ENCODE assay signal across 10 cellular contexts in genomic region chr1:111450185-111450584, GRCh38. TPM values are rescaled to one million over a fixed set of nuclear protein-coding genes. Genes with fewer than 3 reads are reported as not detected.
DNase-seq lines count a peak whose midpoint lies in the region; ATAC-seq and TF ChIP-seq lines count a peak whose summit lies in the region.
"Had no signal": no experiment of that assay in that cellular context is flagged by ENCODE, and none has a peak within 500 bp of the region (broad histone marks: within the 10 kb centered on the region; RNA-seq: fewer than 3 reads in every experiment).

No MANE protein-coding gene starts in this region.

- H3K36me3 Mint-ChIP-seq in naive thymus-derived CD4-positive, alpha-beta T cell: peaks cover 21 to 56% (median 24%) of the 10 kb centered on the region in 5 donors

- H3K4me3 ChIP-seq in AG04449 (ENCODE audit: low read depth, low read length): peak overlapping the region; percentile 95
- H3K4me3 ChIP-seq in KMS-11 (IDR thresholded peaks at IDR 0.05; ENCODE audit: insufficient read depth, low read depth, low read length): peak overlapping the region; percentile 22
- peak overlapping the region; percentile 95 for H3K4me3 ChIP-seq in coronary artery
- H3K4me3 ChIP-seq in naive thymus-derived CD4-positive, alpha-beta T cell (ENCODE audit: low read length): peak overlapping the region; percentile 89

- intact Hi-C loops in naive thymus-derived CD4-positive, alpha-beta T cell (cut with micrococcal nuclease): no loop called here

- peak overlapping the region; percentile 95 to 100 (median 99) for H3K27ac Mint-ChIP-seq in naive thymus-derived CD4-positive, alpha-beta T cell

- H3K4me3 Mint-ChIP-seq in naive thymus-derived CD4-positive, alpha-beta T cell: peak overlapping the region; percentile 97 to 100 (median 100)

- CTCF ChIA-PET in AG04449 (lab: Yijun Ruan, JAX): interaction anchor here (0.8 to 1.1 kb wide), 3 partner anchors 21 to 320 kb away, joined by 3 to 4 read pairs (median 4); no protein-coding TSS in a partner anchor
- CTCF ChIA-PET in naive thymus-derived CD4-positive, alpha-beta T cell (lab: Charles Lee): interaction anchor here (0.7 to 1.7 kb wide), 3 partner anchors 8 to 230 kb away, joined by 3 read pairs; no protein-coding TSS in a partner anchor

- peaks cover 50% of the 10 kb centered on the region for H3K79me2 ChIP-seq in KMS-11 (ENCODE audit: insufficient read depth, low read depth)

- H3K4me2 ChIP-seq in KMS-11: peak overlapping the region; percentile 81

- TF ChIP-seq CTCF in AG04449 (IDR thresholded peaks at IDR 0.05; ENCODE audit: insufficient read depth, low read length, missing control alignments): no peak
- no peak for TF ChIP-seq CTCF in KMS-11 (conservative IDR thresholded peaks at IDR 0.05; ENCODE audit: low read depth, low read length)
- no peak for TF ChIP-seq CTCF in coronary artery (IDR thresholded peaks at IDR 0.05)

- no peaks in the 10 kb centered on the region for H3K27me3 Mint-ChIP-seq in naive thymus-derived CD4-positive, alpha-beta T cell

- H3K9ac ChIP-seq in KMS-11: peak overlapping the region; percentile 88; the same call in 1 of the 2 replicates

- H4K20me1 ChIP-seq in KMS-11 (ENCODE audit: insufficient read depth): no peaks in the 10 kb centered on the region

- no peaks in the 10 kb centered on the region for H3K27me3 ChIP-seq in KMS-11 (ENCODE audit: insufficient read depth, low read depth)
- no peaks in the 10 kb centered on the region for H3K27me3 ChIP-seq in naive thymus-derived CD4-positive, alpha-beta T cell (ENCODE audit: control insufficient read depth in 2 of 2, insufficient read depth in 2 of 2, low read length in 2 of 2)

- POLR2A ChIA-PET in AG04449 (lab: Yijun Ruan, JAX): no interaction called here
- POLR2A ChIA-PET in naive thymus-derived CD4-positive, alpha-beta T cell (lab: Charles Lee): interaction anchor here (1.0 to 8.9 kb wide), 7 partner anchors 13 to 305 kb away, joined by 3 to 96 read pairs (median 6); partner anchors contain the start of gene C1orf162

- peaks cover 48 to 92% (median 85%) of the 10 kb centered on the region in 7 donors for H3K4me1 Mint-ChIP-seq in naive thymus-derived CD4-positive, alpha-beta T cell

- no peaks in the 10 kb centered on the region for H3K36me3 ChIP-seq in KMS-11 (ENCODE audit: insufficient read depth)
- peaks cover 0 to 48% (median 11%) of the 10 kb centered on the region in 3 experiments for H3K36me3 ChIP-seq in naive thymus-derived CD4-positive, alpha-beta T cell (ENCODE audit: control insufficient read depth in 2 of 3, insufficient read depth in 3 of 3, low read length in 3 of 3)

- H3K27ac ChIP-seq in KMS-11 (peak overlapping the region; percentile 48; the same call in 1 of the 2 replicates), coronary artery (no peak overlapping the region)
- H3K27ac ChIP-seq in naive thymus-derived CD4-positive, alpha-beta T cell (ENCODE audit: low read depth, low read length): peak overlapping the region; percentile 98

- H2AFZ ChIP-seq in KMS-11 (ENCODE audit: low read depth): no peak overlapping the region

- peaks cover 0 to 6% (median 0%) of the 10 kb centered on the region in 11 donors for H3K9me3 Mint-ChIP-seq in naive thymus-derived CD4-positive, alpha-beta T cell

- peaks cover 34% of the 10 kb centered on the region for H3K4me1 ChIP-seq in KMS-11 (ENCODE audit: low read depth, poor library complexity, severe bottlenecking)
- H3K4me1 ChIP-seq in naive thymus-derived CD4-positive, alpha-beta T cell (ENCODE audit: control insufficient read depth in 2 of 2, insufficient read depth in 2 of 2, low read length in 2 of 2): peaks cover 60 to 64% of the 10 kb centered on the region in 2 donors

- ATAC-seq in naive thymus-derived CD4-positive, alpha-beta T cell: no peak
- ATAC-seq in GM21423 (IDR thresholded peaks at IDR 0.05; ENCODE audit: unreplicated experiment): no peak

- no peaks in the 10 kb centered on the region for H3K9me3 ChIP-seq in naive thymus-derived CD4-positive, alpha-beta T cell (ENCODE audit: control insufficient read depth in 2 of 3, low read length in 3 of 3)

- no peak for DNase-seq in AG04449 (ENCODE audit: low read depth, low spot score)
- no peak for DNase-seq in coronary artery (ENCODE audit: low spot score)
- no peak for DNase-seq in naive thymus-derived CD4-positive, alpha-beta T cell
- no peak for DNase-seq in retina
- no peak for DNase-seq in NCI-H82 treated with DMSO at 0.1 percent for 48 hours (lab: John Stamatoyannopoulos, UW; ENCODE audit: unreplicated experiment)
- DNase-seq in NCI-H2107 treated with DMSO at 0.1 percent for 48 hours (lab: John Stamatoyannopoulos, UW; ENCODE audit: unreplicated experiment): no peak
- DNase-seq: cerebellar nuclear complex, NCI-H2029 had no signal

RNA-seq across cellular contexts. Expression of gene ATP5PB, which starts 0.9 kb away (rescaled TPM):
- total RNA-seq in naive thymus-derived CD4-positive, alpha-beta T cell: 100 to 1,000 TPM in 2 of 5 experiments, 10 to 100 TPM in 3; 64.9 to 298 (median 98.7) TPM
- 100 to 1,000 TPM; 280 to 437 TPM for polyA plus RNA-seq in naive thymus-derived CD4-positive, alpha-beta T cell

RNA-seq across cellular contexts. Expression of gene WDR77, which starts 1.1 kb away (rescaled TPM):
- 10 to 100 TPM; 20.7 to 39.9 (median 29.5) TPM for total RNA-seq in naive thymus-derived CD4-positive, alpha-beta T cell
- 10 to 100 TPM; 42.4 to 44.7 TPM for polyA plus RNA-seq in naive thymus-derived CD4-positive, alpha-beta T cell

RNA-seq across cellular contexts. Expression of gene OVGP1, which starts 22.6 kb away (rescaled TPM):
- total RNA-seq in naive thymus-derived CD4-positive, alpha-beta T cell: 10 to 100 TPM in 1 of 5 experiments, 1 to 10 TPM in 3, under 1 TPM in 1; 0.68 to 12.5 (median 8.4) TPM
- polyA plus RNA-seq in naive thymus-derived CD4-positive, alpha-beta T cell: 1 to 10 TPM in 1 of 2 donors, under 1 TPM in 1; 0.38 to 1.6 TPM

RNA-seq across cellular contexts. Expression of gene C1orf162, which starts 23.6 kb away (rescaled TPM):
- total RNA-seq in naive thymus-derived CD4-positive, alpha-beta T cell: 100 to 1,000 TPM in 2 of 5 experiments, 10 to 100 TPM in 3; 15.3 to 117 (median 95.2) TPM
- polyA plus RNA-seq in naive thymus-derived CD4-positive, alpha-beta T cell: 100 to 1,000 TPM; 330 to 407 TPM

RNA-seq across cellular contexts. Expression of gene ADORA3, which starts 53.2 kb away (rescaled TPM):
- total RNA-seq in naive thymus-derived CD4-positive, alpha-beta T cell: 1 to 10 TPM in 2 of 5 experiments, under 1 TPM in 1, not detected in 2; 0.66 to 1.6 (median 1.0) TPM
- not detected for polyA plus RNA-seq in naive thymus-derived CD4-positive, alpha-beta T cell

Comparison
In these comparisons a context has a peak if more than half of its experiments do, and no peak if none do; other contexts are left out.
1. H3K4me3 ChIP-seq: peak in every context shown above with its lines; median percentile 95 in AG04449; 95 in coronary artery; 89 in naive thymus-derived CD4-positive, alpha-beta T cell; 22 in KMS-11.
2. H3K27ac ChIP-seq: peak in KMS-11 (single experiment) and naive thymus-derived CD4-positive, alpha-beta T cell (single experiment); none in coronary artery (0 of 2).